In the genomic region with DNA sequence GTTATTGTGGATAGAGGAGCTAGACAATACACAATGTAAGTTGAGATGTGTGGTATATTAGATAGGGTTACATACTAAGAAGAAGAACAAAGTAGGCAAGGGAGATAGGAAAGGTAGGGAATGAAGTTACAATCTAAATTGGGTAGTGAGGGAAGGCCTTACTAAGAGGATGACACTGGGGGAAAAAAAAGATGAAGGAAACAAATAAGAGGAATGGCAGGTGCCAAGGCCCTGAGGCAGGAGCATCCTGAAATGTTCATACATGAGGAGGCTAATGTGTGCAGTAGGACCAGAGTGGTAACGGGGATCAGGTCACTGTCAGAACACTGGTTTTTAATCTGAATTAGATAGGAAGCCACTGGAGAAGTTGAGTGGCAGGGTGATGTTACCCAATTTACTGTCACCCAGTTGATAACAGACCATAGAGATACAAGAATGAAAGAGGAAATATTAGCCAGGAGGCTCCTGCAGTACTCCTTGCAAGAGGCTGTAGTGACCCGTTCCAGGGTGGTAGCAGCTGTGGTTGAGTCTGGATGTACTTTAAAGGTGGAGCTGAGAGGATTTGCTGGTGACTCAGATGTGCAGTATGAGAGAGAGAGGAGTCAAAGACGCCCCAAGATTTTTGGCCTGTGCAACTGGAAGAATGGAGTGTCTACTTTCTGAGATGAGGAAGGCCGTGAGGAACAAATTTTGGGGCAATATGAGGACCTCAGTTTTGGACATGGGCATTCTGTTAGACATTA, we compare ENCODE assay signal across 14 cellular contexts. TPM values are rescaled to one million over a fixed set of nuclear protein-coding genes. Genes with fewer than 3 reads are reported as not detected.
DNase-seq lines count a peak whose midpoint lies in the region; ATAC-seq, FAIRE-seq and TF ChIP-seq lines count a peak whose summit lies in the region.
"Had no signal": no experiment of that assay in that cellular context is flagged by ENCODE, and none has a peak within 500 bp of the region (broad histone marks: within the 10 kb centered on the region; RNA-seq: fewer than 3 reads in every experiment).

No MANE protein-coding gene starts in this region.

- H3K27ac ChIP-seq in K562 (ENCODE audit: extremely low read depth, low read depth, low read length) (no peak overlapping the region), keratinocyte (ENCODE audit: control insufficient read depth, insufficient read depth, low read length) (no peak overlapping the region)
- H3K27ac ChIP-seq: pancreas had no signal

- no peak for FAIRE-seq in K562 (lab: Jason Lieb, UNC)
- FAIRE-seq in keratinocyte (lab: Jason Lieb, UNC), result peak; percentile 98
- FAIRE-seq: pancreas had no signal

- POLR2A ChIA-PET in K562 (lab: Yijun Ruan, JAX), result interaction anchor here (2.0 kb wide), 1 partner anchor 11 kb away, joined by 10 read pairs; no protein-coding TSS in a partner anchor

- peaks cover 0 to 7% of the 10 kb centered on the region in 2 experiments; a peak in 2 of 5 replicates for H3K4me1 ChIP-seq in K562 (replicated peaks in 1 of 2; ENCODE audit: control insufficient read depth in 2 of 2, insufficient read depth in 2 of 2, low read length in 2 of 2)
- peaks cover 17% of the 10 kb centered on the region for H3K4me1 ChIP-seq in keratinocyte (ENCODE audit: control insufficient read depth, extremely low read depth, insufficient read depth, low read length)

- TF ChIP-seq RAD21 in K562 (CRISPR knock-in tag; conservative IDR thresholded peaks at IDR 0.05 in 1 of 2, IDR thresholded peaks at IDR 0.05 in 1 of 2), result no peak

- intact Hi-C loops in K562 (cut with micrococcal nuclease), result no loop called here

- TF ChIP-seq CTCF in K562 (IDR thresholded peaks at IDR 0.05 in 2 of 3, conservative IDR thresholded peaks at IDR 0.05 in 1 of 3; ENCODE audit: insufficient read depth in 2 of 3, low read depth in 1 of 3, low read length in 3 of 3), result no peak
- TF ChIP-seq CTCF in keratinocyte (optimal IDR thresholded peaks at IDR 0.05 in 1 of 3, IDR thresholded peaks at IDR 0.05 in 1 of 3, conservative IDR thresholded peaks at IDR 0.05 in 1 of 3; ENCODE audit: extremely low read depth in 1 of 3, insufficient read depth in 2 of 3, low read length in 3 of 3), result no peak
- TF ChIP-seq CTCF in GM13976 (IDR thresholded peaks at IDR 0.05; ENCODE audit: borderline replicate concordance, control extremely low read depth, extremely low read depth, insufficient read depth, missing control alignments), result no peak

- CTCF ChIA-PET in K562 (lab: Yijun Ruan, JAX; ENCODE audit: low intra/inter-chr PET ratio), result no interaction called here

- WGBS in K562 (ENCODE audit: insufficient coverage, low coverage, missing lambda C conversion rate), result 0% methylated on average over 4 of the region's 4 CpGs

- dilution Hi-C loops in keratinocyte (cut with MboI; ENCODE audit: extremely low pct_ligation_motif_present, low sequenced_read_pairs), result no loop called here

- H3K4me2 ChIP-seq in K562 (ENCODE audit: insufficient read depth, low read length) (no peak overlapping the region), keratinocyte (ENCODE audit: control insufficient read depth, extremely low read depth, insufficient read depth, low read depth, low read length) (no peak overlapping the region)

- DNase-seq in AG20443 (ENCODE audit: low spot score) (peak; percentile 74), NCI-H226 (peak; percentile 63), K562 (ENCODE audit: extremely low read depth in 1 of 4, low spot score in 3 of 4) (no peak), keratinocyte (ENCODE audit: low read depth, low spot score) (no peak), GM13976 (ENCODE audit: low spot score) (no peak)
- DNase-seq in activated CD4-positive, CD25-positive, alpha-beta regulatory T cell treated with anti-CD3 and anti-CD28 coated beads, Interleukin-2, amount 50 U/mL, for 72 hours, result no peak
- DNase-seq in activated effector memory CD4-positive, alpha-beta T cell treated with anti-CD3 and anti-CD28 coated beads, Interleukin-2, amount 50 U/mL, for 16 hours, result no peak
- DNase-seq: activated naive CD4-positive, alpha-beta T cell treated with anti-CD3 and anti-CD28 coated beads for 36 hours; DMS153; Karpas-422; pancreas had no signal

- in situ Hi-C loops in K562 (cut with MboI) (no loop called here), GM13976 (cut with MboI; ENCODE audit: low sequenced_read_pairs, unreplicated experiment) (no loop called here)

- TF ChIP-seq POLR2A in K562 (conservative IDR thresholded peaks at IDR 0.05), result no peak

- H3K9me3 ChIP-seq in K562 (replicated peaks; ENCODE audit: control insufficient read depth, insufficient read depth, low read depth, low read length) (no peaks in the 10 kb centered on the region; the same call in 1 of the 2 replicates), keratinocyte (ENCODE audit: control insufficient read depth, low read depth, low read length) (peaks cover 6% of the 10 kb centered on the region)
- H3K9me3 ChIP-seq: esophagus muscularis mucosa, pancreas had no signal

- H4K20me1 ChIP-seq in K562 (replicated peaks; ENCODE audit: control insufficient read depth, insufficient read depth, low read length), result no peaks in the 10 kb centered on the region
- H4K20me1 ChIP-seq in keratinocyte (ENCODE audit: control insufficient read depth, extremely low read depth, insufficient read depth, low read length), result no peaks in the 10 kb centered on the region

- TF ChIP-seq EP300 in K562 (IDR thresholded peaks at IDR 0.05; ENCODE audit: low read length), result no peak

- H3K4me3 ChIP-seq in K562 (no peak overlapping the region), keratinocyte (ENCODE audit: control insufficient read depth in 2 of 3, extremely low read depth in 1 of 3, insufficient read depth in 2 of 3, low read depth in 1 of 3, low read length in 3 of 3) (no peak overlapping the region)
- H3K4me3 ChIP-seq: esophagus muscularis mucosa, pancreas had no signal

- ATAC-seq in K562 (no peak), HG03095 (IDR thresholded peaks at IDR 0.05; ENCODE audit: unreplicated experiment) (no peak)

- no peaks in the 10 kb centered on the region for H3K79me2 ChIP-seq in K562 (ENCODE audit: control insufficient read depth, insufficient read depth, low read length)
- no peaks in the 10 kb centered on the region for H3K79me2 ChIP-seq in keratinocyte (ENCODE audit: control insufficient read depth, insufficient read depth, low read length)

- H3K27me3 ChIP-seq in K562 (ENCODE audit: control insufficient read depth in 2 of 2, insufficient read depth in 2 of 2, low read length in 2 of 2), result peaks cover 7 to 18% of the 10 kb centered on the region in 2 experiments; a peak in 3 of 5 replicates
- H3K27me3 ChIP-seq in keratinocyte (ENCODE audit: control insufficient read depth, extremely low read depth, insufficient read depth, low read length), result no peaks in the 10 kb centered on the region
- H3K27me3 ChIP-seq: esophagus muscularis mucosa, pancreas had no signal

- H3K9ac ChIP-seq in K562 (ENCODE audit: insufficient read depth in 1 of 2, low read depth in 2 of 2, low read length in 2 of 2) (no peak overlapping the region), keratinocyte (ENCODE audit: control insufficient read depth, extremely low read depth, insufficient read depth, low read length) (no peak overlapping the region)

- H2AFZ ChIP-seq in K562 (ENCODE audit: low read depth, low read length), result no peak overlapping the region
- no peak overlapping the region for H2AFZ ChIP-seq in keratinocyte (ENCODE audit: control insufficient read depth, low read length)

- BruUV-seq in K562 (replicated peaks; lab: Mats Ljungman, UMichigan), result no TSS peak

- no peaks in the 10 kb centered on the region for H3K9me1 ChIP-seq in K562 (ENCODE audit: control insufficient read depth, insufficient read depth, low read length)
- no peaks in the 10 kb centered on the region for H3K9me1 ChIP-seq in keratinocyte (ENCODE audit: control insufficient read depth, extremely low read depth, insufficient read depth, low read length)

- no peaks in the 10 kb centered on the region for H3K36me3 ChIP-seq in K562 (ENCODE audit: control insufficient read depth, insufficient read depth, low read length)
- no peaks in the 10 kb centered on the region for H3K36me3 ChIP-seq in keratinocyte (ENCODE audit: control insufficient read depth in 2 of 2, extremely low read depth in 1 of 2, insufficient read depth in 2 of 2, low read length in 2 of 2)
- H3K36me3 ChIP-seq: esophagus muscularis mucosa, pancreas had no signal

TF ChIP-seq in K562, 482 proteins besides CTCF, POLR2A, EP300 and RAD21 (continues in another document):
- TF ChIP-seq RBM25 (IDR thresholded peaks at IDR 0.05; ENCODE audit: low read depth, low read length, severe bottlenecking), result peak; percentile 35

RNA-seq across cellular contexts. Expression of a gene that starts 14.4 kb away (rescaled TPM):
- total RNA-seq in K562 (2011; cell fraction: chromatin; rRNA removed; ENCODE audit: low replicate concordance), result not detected in 2 replicates
- not detected in 2 replicates for total RNA-seq in K562 (2011; cell fraction: nucleolus; rRNA removed)
- not detected in 2 replicates for total RNA-seq in K562 (2011; cell fraction: nucleoplasm; rRNA removed)
- not detected in 2 replicates for total RNA-seq in K562 (2014; rRNA removed)
- not detected in 2 replicates for total RNA-seq in K562 (2014; rRNA removed; fragmentation: Illumina TruSeq; extraction: Trizol)
- not detected in 2 replicates for total RNA-seq in K562 (2015; rRNA removed; fragmentation: Illumina TruSeq; extraction: Trizol)
- not detected in 2 replicates for total RNA-seq in K562 (2021)
- not detected in 2 replicates for polyA plus RNA-seq in K562 (2011; rRNA removed)
- polyA plus RNA-seq in K562 (2011; cell fraction: cytosol; rRNA removed), result not detected in 2 replicates
- not detected in 2 replicates for polyA plus RNA-seq in K562 (2011; cell fraction: nucleus; rRNA removed)
- polyA plus RNA-seq in K562 (2012), result not detected in 2 replicates
- not detected in 2 replicates for polyA plus RNA-seq in K562 (2014; fragmentation: Illumina TruSeq; extraction: Trizol)
- not detected for polyA plus RNA-seq in K562 (2014; fragmentation: Nextera tagmentation; extraction: Ambion mirVana)
- not detected in 2 replicates for polyA plus RNA-seq in K562 (2014; rRNA removed)
- not detected in 2 replicates for polyA minus RNA-seq in K562 (2011; rRNA and poly(A)+ RNA removed)
- not detected in 2 replicates for polyA minus RNA-seq in K562 (2011; cell fraction: cytosol; rRNA and poly(A)+ RNA removed)
- not detected in 2 replicates for polyA minus RNA-seq in K562 (2011; cell fraction: nucleus; rRNA and poly(A)+ RNA removed)
- not detected in 3 replicates for polyA plus RNA-seq in keratinocyte
- polyA plus RNA-seq in keratinocyte (2011; ENCODE audit: low read depth), result not detected
- polyA plus RNA-seq in keratinocyte (2011; cell fraction: cytosol; rRNA removed), result not detected in 2 replicates
- polyA plus RNA-seq in keratinocyte (2011; cell fraction: nucleus; rRNA removed), result not detected in 2 replicates
- not detected in 2 replicates for polyA plus RNA-seq in keratinocyte (2012; ENCODE audit: low replicate concordance)
- polyA minus RNA-seq in keratinocyte, result not detected in 3 replicates
- not detected for polyA minus RNA-seq in keratinocyte (2011; cell fraction: cytosol; rRNA and poly(A)+ RNA removed)
- not detected in 2 replicates for polyA minus RNA-seq in keratinocyte (2011; cell fraction: nucleus; rRNA and poly(A)+ RNA removed)
- total RNA-seq: activated naive CD4-positive, alpha-beta T cell treated with anti-CD3 and anti-CD28 coated beads for 36 hours; esophagus muscularis mucosa; pancreas; T-helper 2 cell treated with Interferon-gamma antibody and Interleukin-4, amounts not matched to agents 100 ng/mL and 5 ng/mL, for 36 hours had no signal
- polyA plus RNA-seq: pancreas had no signal

Comparison
In these comparisons a context has a peak if more than half of its experiments do, and no peak if none do; other contexts are left out.
1. DNase-seq: peak in AG20443 (single experiment) and NCI-H226 (single experiment); none in K562 (0 of 4), keratinocyte (single experiment), activated CD4-positive, CD25-positive, alpha-beta regulatory T cell treated with anti-CD3 and anti-CD28 coated beads, Interleukin-2, amount 50 U/mL, for 72 hours (single experiment), GM13976 (single experiment) and activated effector memory CD4-positive, alpha-beta T cell treated with anti-CD3 and anti-CD28 coated beads, Interleukin-2, amount 50 U/mL, for 16 hours (single experiment).